Comparison of ENCODE assay signal across 15 cellular contexts in genomic region chr4:110988741-110989140, GRCh38.
DNase-seq lines count a peak whose midpoint lies in the region; TF ChIP-seq lines count a peak whose summit lies in the region.
"Had no signal": no experiment of that assay in that cellular context is flagged by ENCODE, and none has a peak within 500 bp of the region (broad histone marks: within the 10 kb centered on the region; RNA-seq: fewer than 3 reads in every experiment).

No MANE protein-coding gene starts in this region.

- intact Hi-C loops in Calu3 (cut with micrococcal nuclease; ENCODE audit: unreplicated experiment) (no loop called here), stomach (cut with DNase I; ENCODE audit: low total_unique reads) (no loop called here)

- no peak for TF ChIP-seq EP300 in stomach (IDR thresholded peaks at IDR 0.05)

- H3K36me3 Mint-ChIP-seq in nephron (ENCODE audit: low read depth) (no peaks in the 10 kb centered on the region), Calu3 (ENCODE audit: insufficient read depth, unreplicated experiment) (no peaks in the 10 kb centered on the region), osteocyte (ENCODE audit: unreplicated experiment) (no peaks in the 10 kb centered on the region)

- no peak for TF ChIP-seq CTCF in nephron (IDR thresholded peaks at IDR 0.05; ENCODE audit: unreplicated experiment in 3 of 3)
- no peak for TF ChIP-seq CTCF in Calu3 (IDR thresholded peaks at IDR 0.05; ENCODE audit: unreplicated experiment)
- TF ChIP-seq CTCF in osteocyte (IDR thresholded peaks at IDR 0.05), result no peak
- no peak for TF ChIP-seq CTCF in stomach (IDR thresholded peaks at IDR 0.05)

- peak overlapping the region in 1 of 3 experiments; percentile 27 for H3K4me3 Mint-ChIP-seq in nephron
- H3K4me3 Mint-ChIP-seq in Calu3 (ENCODE audit: low read depth, unreplicated experiment), result no peak overlapping the region
- H3K4me3 Mint-ChIP-seq in osteocyte (ENCODE audit: unreplicated experiment), result no peak overlapping the region
- H3K4me3 Mint-ChIP-seq: B cell; CD4-positive, alpha-beta T cell; HFFc6 had no signal

- H3K27ac ChIP-seq in SJCRH30, result peak overlapping the region; percentile 72
- no peak overlapping the region for H3K27ac ChIP-seq in stomach

- H3K27me3 ChIP-seq in SJCRH30 (no peaks in the 10 kb centered on the region), stomach (no peaks in the 10 kb centered on the region)

- no peaks in the 10 kb centered on the region for H3K27me3 Mint-ChIP-seq in nephron (ENCODE audit: low read depth)
- no peaks in the 10 kb centered on the region for H3K27me3 Mint-ChIP-seq in Calu3 (ENCODE audit: unreplicated experiment)
- peaks cover 3% of the 10 kb centered on the region for H3K27me3 Mint-ChIP-seq in osteocyte (ENCODE audit: unreplicated experiment)
- H3K27me3 Mint-ChIP-seq: B cell; CD4-positive, alpha-beta T cell had no signal

- H3K9me3 ChIP-seq in SJCRH30 (replicated peaks), result no peaks in the 10 kb centered on the region
- H3K9me3 ChIP-seq in stomach, result no peaks in the 10 kb centered on the region

- H3K4me3 ChIP-seq in SJCRH30, result peak overlapping the region; percentile 10; the same call in 1 of the 2 replicates
- H3K4me3 ChIP-seq in stomach, result no peak overlapping the region

- H3K4me1 ChIP-seq in SJCRH30 (peaks cover 24% of the 10 kb centered on the region), stomach (no peaks in the 10 kb centered on the region)

- no peak for TF ChIP-seq POLR2A in stomach (IDR thresholded peaks at IDR 0.05)

- WGBS in stomach, 5 donors, result 52 to 60% (median 55%) methylated on average over 4 of the region's 4 CpGs

- BruUV-seq in Calu3 (replicated peaks; lab: Mats Ljungman, UMichigan), result no TSS peak

- H3K36me3 ChIP-seq in SJCRH30, result no peaks in the 10 kb centered on the region
- H3K36me3 ChIP-seq in stomach, result no peaks in the 10 kb centered on the region

- no peaks in the 10 kb centered on the region for H3K9me3 Mint-ChIP-seq in nephron
- no peaks in the 10 kb centered on the region for H3K9me3 Mint-ChIP-seq in Calu3 (ENCODE audit: low read depth, unreplicated experiment)
- no peaks in the 10 kb centered on the region for H3K9me3 Mint-ChIP-seq in osteocyte (ENCODE audit: unreplicated experiment)
- H3K9me3 Mint-ChIP-seq: CD4-positive, alpha-beta T cell; HFFc6 had no signal

- peaks cover 14% of the 10 kb centered on the region for H3K4me1 Mint-ChIP-seq in nephron
- H3K4me1 Mint-ChIP-seq in Calu3 (ENCODE audit: low read depth, unreplicated experiment), result no peaks in the 10 kb centered on the region
- H3K4me1 Mint-ChIP-seq in osteocyte (ENCODE audit: unreplicated experiment), result no peaks in the 10 kb centered on the region
- H3K4me1 Mint-ChIP-seq: B cell had no signal

- CTCF ChIA-PET in Calu3 (lab: Charles Lee), result no interaction called here

- H3K27ac Mint-ChIP-seq in nephron (peak overlapping the region; percentile 19 to 46 (median 35)), Calu3 (ENCODE audit: unreplicated experiment) (no peak overlapping the region), osteocyte (ENCODE audit: unreplicated experiment) (no peak overlapping the region)
- H3K27ac Mint-ChIP-seq: B cell; CD4-positive, alpha-beta T cell; HFFc6 had no signal

- DNase-seq in LHCN-M2 (ENCODE audit: low read depth) (peak; percentile 31), SJCRH30 (peak; percentile 71 to 90), NCI-H2107 (lab: John Stamatoyannopoulos, UW) (no peak), Calu3 (no peak), osteocyte (ENCODE audit: extremely low spot score, unreplicated experiment) (no peak), stomach (no peak)
- DNase-seq: C1 segment of cervical spinal cord; CD4-positive, alpha-beta T cell; DMS153; DND-41; GDM1; HCEC 1CT; HFFc6 had no signal

Comparison
In these comparisons a context has a peak if more than half of its experiments do, and no peak if none do; other contexts are left out.
1. DNase-seq: peak in LHCN-M2 (single experiment) and SJCRH30 (2 of 2); none in NCI-H2107 (single experiment), Calu3 (single experiment), osteocyte (single experiment) and stomach (single experiment).
2. H3K27ac Mint-ChIP-seq: peak in nephron (3 of 3); none in Calu3 (single experiment) and osteocyte (single experiment).